Comparison of ENCODE assay signal across 17 cellular contexts in the genomic region with DNA sequence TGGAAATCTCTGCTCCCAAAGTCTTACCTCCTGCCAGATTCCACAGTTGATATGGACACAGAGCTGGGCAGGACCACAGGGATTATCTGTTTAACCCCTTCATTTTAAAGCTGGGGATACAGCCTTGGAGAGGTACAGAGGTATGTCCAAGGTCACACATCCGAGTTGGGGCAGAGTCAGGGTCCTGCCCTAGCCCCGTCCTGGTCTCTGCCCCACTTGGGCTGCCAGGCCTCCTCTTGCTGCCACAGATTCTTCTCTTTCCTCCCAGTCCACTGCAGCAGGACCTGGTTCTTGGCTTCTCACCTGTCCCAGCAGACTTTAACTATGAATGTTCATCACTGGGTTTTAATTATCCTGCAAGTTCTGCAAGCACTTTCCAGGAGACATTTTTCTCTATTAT.
DNase-seq lines count a peak whose midpoint lies in the region; ATAC-seq and TF ChIP-seq lines count a peak whose summit lies in the region.
"Had no signal": no experiment of that assay in that cellular context is flagged by ENCODE, and none has a peak within 500 bp of the region (broad histone marks: within the 10 kb centered on the region; RNA-seq: fewer than 3 reads in every experiment).

No MANE protein-coding gene starts in this region.

- no peaks in the 10 kb centered on the region for H3K36me3 ChIP-seq in tibial artery
- H3K36me3 ChIP-seq: BLaER1 treated with 17β-estradiol and CSF1 and Interleukin-3, amounts not matched to agents 10 nM and 100 nM had no signal

- H3K27ac ChIP-seq in tibial artery: no peak overlapping the region
- H3K27ac ChIP-seq: BLaER1 treated with 17β-estradiol and CSF1 and Interleukin-3, amounts not matched to agents 10 nM and 100 nM; HL-60 had no signal

- H3K4me1 ChIP-seq in tibial artery: no peaks in the 10 kb centered on the region
- H3K4me1 ChIP-seq: BLaER1 treated with 17β-estradiol and CSF1 and Interleukin-3, amounts not matched to agents 10 nM and 100 nM had no signal

- intact Hi-C loops in cardiac septum (cut with DNase I): no loop called here
- intact Hi-C loops in Right ventricle myocardium inferior (cut with DNase I): no loop called here
- intact Hi-C loops in posterior vena cava (cut with DNase I): no loop called here
- intact Hi-C loops in tibial artery (cut with DNase I; ENCODE audit: low total_unique reads): no loop called here

- TF ChIP-seq CTCF in tibial artery (IDR thresholded peaks at IDR 0.05): no peak

- peaks cover 0 to 19% of the 10 kb centered on the region in 2 donors for H3K27me3 ChIP-seq in tibial artery
- H3K27me3 ChIP-seq: BLaER1 treated with 17β-estradiol and CSF1 and Interleukin-3, amounts not matched to agents 10 nM and 100 nM had no signal

- no peak overlapping the region for H3K4me3 ChIP-seq in tibial artery
- H3K4me3 ChIP-seq: BLaER1 treated with 17β-estradiol and CSF1 and Interleukin-3, amounts not matched to agents 10 nM and 100 nM; GM12878 had no signal

- no peak for ATAC-seq in Right ventricle myocardium inferior
- no peak for ATAC-seq in GM19035 (IDR thresholded peaks at IDR 0.05; ENCODE audit: unreplicated experiment)
- ATAC-seq: CD8-positive, alpha-beta T cell; GM12878 had no signal

- DNase-seq in cardiac septum (ENCODE audit: low spot score) (peak; percentile 68), Right ventricle myocardium inferior (ENCODE audit: missing footprints) (no peak), posterior vena cava (ENCODE audit: low spot score) (peak; percentile 50), tibial artery (peak; percentile 5 to 16), hepatic stellate cell (ENCODE audit: low spot score) (no peak)
- DNase-seq: CD8-positive, alpha-beta T cell; COR-L47; DMS 273 treated with DMSO at 0.1 percent for 48 hours; DMS53; DND-41; EL; H9; IMR-90 had no signal

- H3K9me3 ChIP-seq in tibial artery: no peaks in the 10 kb centered on the region
- H3K9me3 ChIP-seq: BLaER1 treated with 17β-estradiol and CSF1 and Interleukin-3, amounts not matched to agents 10 nM and 100 nM had no signal

Comparison
In these comparisons a context has a peak if more than half of its experiments do, and no peak if none do; other contexts are left out.
1. DNase-seq: peak in cardiac septum (single experiment), posterior vena cava (single experiment) and tibial artery (2 of 2); none in Right ventricle myocardium inferior (single experiment) and hepatic stellate cell (single experiment).